Comparison of ENCODE assay signal across 16 cellular contexts in the genomic region with DNA sequence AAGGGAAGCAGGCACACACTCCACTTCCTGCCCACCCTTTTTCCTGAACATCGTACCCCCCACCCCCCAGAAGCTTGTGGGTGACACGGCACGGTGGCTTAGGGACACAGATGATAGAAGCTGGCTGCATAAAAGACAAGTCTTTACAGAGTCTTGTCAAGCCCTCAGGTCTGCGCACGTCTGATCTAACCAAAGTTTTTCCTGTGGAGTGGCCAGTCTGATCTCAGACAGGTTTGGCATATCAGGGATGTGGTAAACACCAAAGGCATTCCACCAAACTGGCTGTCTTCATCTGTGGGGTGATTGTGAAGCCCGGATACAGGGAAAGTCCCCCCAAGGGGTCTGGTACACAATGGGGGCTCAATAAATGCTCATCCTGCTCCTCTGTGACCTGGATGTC. TPM values are rescaled to one million over a fixed set of nuclear protein-coding genes. Genes with fewer than 3 reads are reported as not detected.
A peak's percentile ranks its signal among the peaks of the same experiment; 100 is the strongest.
DNase-seq lines count a peak whose midpoint lies in the region; ATAC-seq and TF ChIP-seq lines count a peak whose summit lies in the region.
"Had no signal": no experiment of that assay in that cellular context is flagged by ENCODE, and none has a peak within 500 bp of the region (broad histone marks: within the 10 kb centered on the region; RNA-seq: fewer than 3 reads in every experiment).

No MANE protein-coding gene starts in this region.

- DNase-seq in mammary epithelial cell (peak; percentile 18), breast epithelium (ENCODE audit: low spot score in 2 of 2) (no peak), posterior vena cava (ENCODE audit: low spot score) (peak; percentile 49), NCI-H774 (lab: John Stamatoyannopoulos, UW) (no peak), amygdala (lab: John Stamatoyannopoulos, UW) (no peak)
- no peak for DNase-seq in naive thymus-derived CD4-positive, alpha-beta T cell
- no peak for DNase-seq in activated CD4-positive, alpha-beta T cell treated with anti-CD3 and anti-CD28 coated beads, Interleukin-2, amount 10 ng/mL, durations not matched to agents 24 days and 14 days
- DNase-seq: BE2C, GOT3, NCI-H1105, NCI-H2081 treated with DMSO at 0.1 percent for 48 hours, NCI-H446 treated with DMSO at 0.1 percent for 48 hours had no signal

- 35% methylated on average over 4 of the region's 6 CpGs for WGBS in mammary epithelial cell (ENCODE audit: low coverage, missing lambda C conversion rate)

- no peaks in the 10 kb centered on the region for H3K9me3 ChIP-seq in mammary epithelial cell (replicated peaks; ENCODE audit: insufficient read depth, low read length)
- H3K9me3 ChIP-seq in breast epithelium: no peaks in the 10 kb centered on the region
- no peaks in the 10 kb centered on the region for H3K9me3 ChIP-seq in naive thymus-derived CD4-positive, alpha-beta T cell (ENCODE audit: control insufficient read depth in 2 of 3, low read length in 3 of 3)
- H3K9me3 ChIP-seq: BE2C had no signal

- H3K36me3 Mint-ChIP-seq in brain: peaks cover 5% of the 10 kb centered on the region
- H3K36me3 Mint-ChIP-seq in naive thymus-derived CD4-positive, alpha-beta T cell: peaks cover 0 to 4% (median 0%) of the 10 kb centered on the region in 5 donors
- no peaks in the 10 kb centered on the region for H3K36me3 Mint-ChIP-seq in activated CD4-positive, alpha-beta T cell treated with anti-CD3 and anti-CD28 coated beads, Interleukin-2, amount 10 ng/mL, durations not matched to agents 24 days and 14 days (ENCODE audit: low read depth)

- no peak overlapping the region for H3K4me3 Mint-ChIP-seq in brain
- H3K4me3 Mint-ChIP-seq in naive thymus-derived CD4-positive, alpha-beta T cell: no peak overlapping the region
- no peak overlapping the region for H3K4me3 Mint-ChIP-seq in activated CD4-positive, alpha-beta T cell treated with anti-CD3 and anti-CD28 coated beads, Interleukin-2, amount 10 ng/mL, durations not matched to agents 24 days and 14 days
- H3K4me3 Mint-ChIP-seq: CD8-positive, alpha-beta T cell; IgD-negative memory B cell had no signal

- no peaks in the 10 kb centered on the region for H3K79me2 ChIP-seq in mammary epithelial cell (ENCODE audit: insufficient read depth, low read length)

- TF ChIP-seq POLR2A in breast epithelium (IDR thresholded peaks at IDR 0.05): no peak

- no peaks in the 10 kb centered on the region for H4K20me1 ChIP-seq in mammary epithelial cell (ENCODE audit: insufficient read depth, low read length)

- no peaks in the 10 kb centered on the region for H3K9me3 Mint-ChIP-seq in brain
- no peaks in the 10 kb centered on the region for H3K9me3 Mint-ChIP-seq in naive thymus-derived CD4-positive, alpha-beta T cell
- no peaks in the 10 kb centered on the region for H3K9me3 Mint-ChIP-seq in activated CD4-positive, alpha-beta T cell treated with anti-CD3 and anti-CD28 coated beads, Interleukin-2, amount 10 ng/mL, durations not matched to agents 24 days and 14 days
- H3K9me3 Mint-ChIP-seq: CD8-positive, alpha-beta T cell; IgD-negative memory B cell had no signal

- CTCF ChIA-PET in mammary epithelial cell (lab: Charles Lee; ENCODE audit: low non-redundant PET): no interaction called here
- CTCF ChIA-PET in naive thymus-derived CD4-positive, alpha-beta T cell (lab: Charles Lee): no interaction called here

- H3K4me1 ChIP-seq in mammary epithelial cell (ENCODE audit: insufficient read depth, low read length): no peaks in the 10 kb centered on the region
- H3K4me1 ChIP-seq in breast epithelium: no peaks in the 10 kb centered on the region
- H3K4me1 ChIP-seq in naive thymus-derived CD4-positive, alpha-beta T cell (ENCODE audit: control insufficient read depth in 2 of 2, insufficient read depth in 2 of 2, low read length in 2 of 2): peaks cover 0 to 3% of the 10 kb centered on the region in 2 donors

- H3K4me1 Mint-ChIP-seq in brain: peaks cover 68% of the 10 kb centered on the region
- peaks cover 0 to 16% (median 11%) of the 10 kb centered on the region in 7 donors for H3K4me1 Mint-ChIP-seq in naive thymus-derived CD4-positive, alpha-beta T cell
- H3K4me1 Mint-ChIP-seq in activated CD4-positive, alpha-beta T cell treated with anti-CD3 and anti-CD28 coated beads, Interleukin-2, amount 10 ng/mL, durations not matched to agents 24 days and 14 days: no peaks in the 10 kb centered on the region
- H3K4me1 Mint-ChIP-seq: IgD-negative memory B cell had no signal

- no peak overlapping the region for H3K27ac ChIP-seq in mammary epithelial cell (ENCODE audit: insufficient read depth, low read depth, low read length)
- H3K27ac ChIP-seq in breast epithelium: no peak overlapping the region
- H3K27ac ChIP-seq in naive thymus-derived CD4-positive, alpha-beta T cell (ENCODE audit: low read depth, low read length): no peak overlapping the region

- intact Hi-C loops in mammary epithelial cell (cut with micrococcal nuclease) (no loop called here), breast epithelium (cut with DNase I; ENCODE audit: low total_unique reads) (no loop called here), posterior vena cava (cut with DNase I) (no loop called here)
- intact Hi-C loops in naive thymus-derived CD4-positive, alpha-beta T cell (cut with micrococcal nuclease): no loop called here
- intact Hi-C loops in activated CD4-positive, alpha-beta T cell treated with anti-CD3 and anti-CD28 coated beads, Interleukin-2, amount 10 ng/mL, durations not matched to agents 24 days and 14 days (cut with micrococcal nuclease): no loop called here

- in situ Hi-C loops in mammary epithelial cell (cut with MboI; ENCODE audit: low sequenced_read_pairs in 2 of 2): no loop called here

- ATAC-seq in naive thymus-derived CD4-positive, alpha-beta T cell: no peak
- ATAC-seq: CD8-positive, alpha-beta T cell; Right ventricle myocardium inferior had no signal

- H3K4me3 ChIP-seq in mammary epithelial cell (replicated peaks in 1 of 3; ENCODE audit: insufficient read depth in 1 of 3, low read depth in 2 of 3, low read length in 3 of 3) (no peak overlapping the region), breast epithelium (no peak overlapping the region)
- no peak overlapping the region for H3K4me3 ChIP-seq in naive thymus-derived CD4-positive, alpha-beta T cell (ENCODE audit: low read length)

- H3K36me3 ChIP-seq in mammary epithelial cell (ENCODE audit: insufficient read depth, low read length) (no peaks in the 10 kb centered on the region), breast epithelium (no peaks in the 10 kb centered on the region)
- no peaks in the 10 kb centered on the region for H3K36me3 ChIP-seq in naive thymus-derived CD4-positive, alpha-beta T cell (ENCODE audit: control insufficient read depth in 2 of 3, insufficient read depth in 3 of 3, low read length in 3 of 3)
- H3K36me3 ChIP-seq: BE2C had no signal

- POLR2A ChIA-PET in naive thymus-derived CD4-positive, alpha-beta T cell (lab: Charles Lee): no interaction called here

- no peaks in the 10 kb centered on the region for H3K27me3 Mint-ChIP-seq in brain
- no peaks in the 10 kb centered on the region for H3K27me3 Mint-ChIP-seq in naive thymus-derived CD4-positive, alpha-beta T cell
- no peaks in the 10 kb centered on the region for H3K27me3 Mint-ChIP-seq in activated CD4-positive, alpha-beta T cell treated with anti-CD3 and anti-CD28 coated beads, Interleukin-2, amount 10 ng/mL, durations not matched to agents 24 days and 14 days
- H3K27me3 Mint-ChIP-seq: IgD-negative memory B cell had no signal

- TF ChIP-seq CTCF in mammary epithelial cell (conservative IDR thresholded peaks at IDR 0.05 in 1 of 2, IDR thresholded peaks at IDR 0.05 in 1 of 2; ENCODE audit: extremely low read depth in 1 of 2, insufficient read depth in 1 of 2, low read depth in 1 of 2, low read length in 2 of 2) (no peak), breast epithelium (IDR thresholded peaks at IDR 0.05) (no peak), brain (conservative IDR thresholded peaks at IDR 0.05) (no peak)

- dilution Hi-C loops in mammary epithelial cell (cut with HindIII; ENCODE audit: low sequenced_read_pairs): no loop called here

- H3K27ac Mint-ChIP-seq in brain: peak overlapping the region in 4 of 5 experiments; percentile 26 to 95 (median 87)
- peak overlapping the region in 5 of 9 donors; percentile 16 to 71 (median 43) for H3K27ac Mint-ChIP-seq in naive thymus-derived CD4-positive, alpha-beta T cell
- no peak overlapping the region for H3K27ac Mint-ChIP-seq in activated CD4-positive, alpha-beta T cell treated with anti-CD3 and anti-CD28 coated beads, Interleukin-2, amount 10 ng/mL, durations not matched to agents 24 days and 14 days
- H3K27ac Mint-ChIP-seq: CD8-positive, alpha-beta T cell had no signal

- H3K27me3 ChIP-seq in mammary epithelial cell (ENCODE audit: insufficient read depth, low read length) (no peaks in the 10 kb centered on the region), breast epithelium (no peaks in the 10 kb centered on the region)
- no peaks in the 10 kb centered on the region for H3K27me3 ChIP-seq in naive thymus-derived CD4-positive, alpha-beta T cell (ENCODE audit: control insufficient read depth in 2 of 2, insufficient read depth in 2 of 2, low read length in 2 of 2)
- H3K27me3 ChIP-seq: BE2C had no signal

- H3K9ac ChIP-seq in mammary epithelial cell (ENCODE audit: insufficient read depth, low read length): no peak overlapping the region

- H3K4me2 ChIP-seq in mammary epithelial cell (ENCODE audit: insufficient read depth, low read depth, low read length): no peak overlapping the region

- BruUV-seq in mammary epithelial cell (replicated peaks; lab: Mats Ljungman, UMichigan): no TSS peak

- no peak overlapping the region for H2AFZ ChIP-seq in mammary epithelial cell (ENCODE audit: low read depth, low read length)

RNA-seq across cellular contexts. Expression of a gene that starts 50.0 kb away (rescaled TPM):
- total RNA-seq in mammary epithelial cell: under 1 TPM in 1 of 2 donors, not detected in 1; 0.17 TPM
- polyA plus RNA-seq in mammary epithelial cell: not detected
- not detected for polyA minus RNA-seq in mammary epithelial cell
- total RNA-seq in breast epithelium: 1 to 10 TPM in 1 of 3 donors, under 1 TPM in 1, not detected in 1; under 0.01 to 2.3 TPM
- polyA plus RNA-seq in brain (ENCODE audit: insufficient read depth, low read depth, low replicate concordance): 6.4 TPM
- total RNA-seq in naive thymus-derived CD4-positive, alpha-beta T cell: not detected
- not detected for polyA plus RNA-seq in naive thymus-derived CD4-positive, alpha-beta T cell
- under 1 TPM in 1 of 2 donors, not detected in 1; 0.05 TPM for total RNA-seq in posterior vena cava
- total RNA-seq in activated CD4-positive, alpha-beta T cell treated with anti-CD3 and anti-CD28 coated beads, Interleukin-2, amount 10 ng/mL, durations not matched to agents 24 days and 14 days: not detected in 2 replicates
- total RNA-seq: CD8-positive, alpha-beta T cell had no signal
- polyA plus RNA-seq: IgD-negative memory B cell had no signal

Comparison
In these comparisons a context has a peak if more than half of its experiments do, and no peak if none do; other contexts are left out.
1. DNase-seq: peak in mammary epithelial cell (single experiment) and posterior vena cava (single experiment); none in breast epithelium (0 of 2), naive thymus-derived CD4-positive, alpha-beta T cell (0 of 9), NCI-H774 (single experiment), activated CD4-positive, alpha-beta T cell treated with anti-CD3 and anti-CD28 coated beads, Interleukin-2, amount 10 ng/mL, durations not matched to agents 24 days and 14 days (single experiment) and amygdala (0 of 56).